ENCODE assay signal across 1 cellular context in the genomic region with DNA sequence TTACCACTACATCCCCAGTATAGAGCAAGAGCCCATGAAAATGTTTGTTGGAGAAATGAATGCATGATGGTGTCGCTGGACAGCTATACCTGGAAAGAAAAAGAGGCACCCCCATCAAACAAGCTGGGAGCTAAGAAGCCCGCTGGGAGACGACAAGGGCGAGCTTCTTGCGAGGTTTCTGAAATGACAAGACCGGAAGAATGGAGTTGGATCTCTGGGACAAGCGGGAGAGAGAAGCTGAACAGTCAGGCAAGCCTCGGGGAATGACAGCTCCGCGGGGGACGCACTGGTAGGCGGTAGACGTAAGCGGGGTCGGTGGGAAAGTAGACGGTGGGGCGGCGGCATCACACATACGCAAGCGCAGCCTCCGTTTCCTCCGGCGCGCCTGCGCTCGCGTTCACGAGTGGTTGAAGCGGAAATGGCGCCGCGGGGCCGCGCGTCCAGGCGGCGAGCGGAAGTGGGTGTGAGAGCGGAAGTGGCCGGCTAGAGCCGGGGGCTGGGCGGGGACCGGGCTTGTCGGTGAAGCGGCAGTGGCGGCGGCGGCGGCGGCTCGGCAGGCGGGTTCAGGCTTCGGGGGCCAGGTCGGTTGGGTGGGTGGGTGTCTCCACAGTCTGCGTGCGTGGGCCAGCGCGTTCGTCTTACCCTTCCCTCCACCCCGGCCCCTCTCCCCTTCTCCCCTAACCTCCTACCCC.
TF ChIP-seq lines count a peak whose summit lies in the region.

TSS of gene ARPC2 (plus strand) at position 516 of the 692 bp plus-strand sequence. CDS start 282 bp downstream, outside the sequence.

TF ChIP-seq in HepG2, 621 proteins besides CTCF, POLR2A, EP300 and RAD21 (continued from another document and continues in another):
- TF ChIP-seq ZNF317 (CRISPR knock-in tag; IDR thresholded peaks at IDR 0.05) (0 out of 2 replicates have a peak, but pooled peaks have one; percentile 72), ZSCAN21 (CRISPR knock-in tag; IDR thresholded peaks at IDR 0.05; ENCODE audit: borderline replicate concordance) (no peak), SP5 (CRISPR knock-in tag; IDR thresholded peaks at IDR 0.05; ENCODE audit: borderline replicate concordance, low read depth) (peak; percentile 41; the same call in 1 of the 2 replicates), ZFX (CRISPR knock-in tag; IDR thresholded peaks at IDR 0.05; ENCODE audit: low read depth) (peak; percentile 60), SALL2 (CRISPR knock-in tag; IDR thresholded peaks at IDR 0.05) (peak; percentile 36; the same call in 1 of the 2 replicates), SRSF1 (optimal IDR thresholded peaks at IDR 0.05; ENCODE audit: low read depth, low read length) (no peak), ELF4 (CRISPR knock-in tag; IDR thresholded peaks at IDR 0.05; ENCODE audit: borderline replicate concordance) (no peak), MNT (IDR thresholded peaks at IDR 0.05) (peak; percentile 57; the same call in 1 of the 2 replicates), SNRNP70 (IDR thresholded peaks at IDR 0.05; ENCODE audit: low read depth, low read length) (no peak), ZEB1 (IDR thresholded peaks at IDR 0.05; ENCODE audit: insufficient replicate concordance, low read depth) (no peak), YEATS2 (CRISPR knock-in tag; IDR thresholded peaks at IDR 0.05; ENCODE audit: borderline replicate concordance) (peak; percentile 82; the same call in 1 of the 2 replicates), SIN3B (IDR thresholded peaks at IDR 0.05; ENCODE audit: low read length) (0 out of 2 replicates have a peak, but pooled peaks have one; percentile 17), ZNF619 (CRISPR knock-in tag; IDR thresholded peaks at IDR 0.05) (peak; percentile 47; the same call in 1 of the 2 replicates), ZNF644 (CRISPR knock-in tag; IDR thresholded peaks at IDR 0.05; ENCODE audit: low read depth) (0 out of 2 replicates have a peak, but pooled peaks have one; percentile 9), ZNF230 (CRISPR knock-in tag; IDR thresholded peaks at IDR 0.05) (peak; percentile 69; the same call in 1 of the 2 replicates), ZNF333 (CRISPR knock-in tag; IDR thresholded peaks at IDR 0.05; ENCODE audit: borderline replicate concordance) (0 out of 2 replicates have a peak, but pooled peaks have one; percentile 66), ZNF784 (CRISPR knock-in tag; IDR thresholded peaks at IDR 0.05; ENCODE audit: borderline replicate concordance) (no peak), RCOR2 (CRISPR knock-in tag; IDR thresholded peaks at IDR 0.05) (0 out of 2 replicates have a peak, but pooled peaks have one; percentile 22), ZNF572 (CRISPR knock-in tag; IDR thresholded peaks at IDR 0.05) (no peak), KAT7 (CRISPR knock-in tag; IDR thresholded peaks at IDR 0.05; ENCODE audit: borderline replicate concordance) (peak; percentile 92; the same call in 1 of the 2 replicates), ZNF101 (CRISPR knock-in tag; IDR thresholded peaks at IDR 0.05; ENCODE audit: borderline replicate concordance, low read depth) (peak; percentile 38; the same call in 1 of the 2 replicates), ZNF614 (CRISPR knock-in tag; IDR thresholded peaks at IDR 0.05; ENCODE audit: borderline replicate concordance) (peak; percentile 50), ZNF335 (CRISPR knock-in tag; IDR thresholded peaks at IDR 0.05) (peak; percentile 74; the same call in 1 of the 2 replicates), MBNL3 (CRISPR knock-in tag; conservative IDR thresholded peaks at IDR 0.05) (no peak), KLF15 (CRISPR knock-in tag; IDR thresholded peaks at IDR 0.05; ENCODE audit: borderline replicate concordance) (peak; percentile 80; the same call in 1 of the 2 replicates), ZNF557 (CRISPR knock-in tag; IDR thresholded peaks at IDR 0.05) (peak; percentile 77; the same call in 1 of the 2 replicates), MTF2 (CRISPR knock-in tag; IDR thresholded peaks at IDR 0.05; ENCODE audit: borderline replicate concordance) (peak; percentile 38; the same call in 1 of the 2 replicates), MYC (CRISPR knock-in tag; IDR thresholded peaks at IDR 0.05; ENCODE audit: borderline replicate concordance) (peak; percentile 77; the same call in 1 of the 2 replicates), CBX1 (IDR thresholded peaks at IDR 0.05; ENCODE audit: low read depth) (peak; percentile 54), SAFB2 (CRISPR knock-in tag; IDR thresholded peaks at IDR 0.05; ENCODE audit: borderline replicate concordance, low read depth) (0 out of 2 replicates have a peak, but pooled peaks have one; percentile 82), ZNF484 (CRISPR knock-in tag; IDR thresholded peaks at IDR 0.05; ENCODE audit: borderline replicate concordance, low read depth) (no peak), BCL6 (CRISPR knock-in tag; IDR thresholded peaks at IDR 0.05) (peak; percentile 44), ARID5B (CRISPR knock-in tag; IDR thresholded peaks at IDR 0.05) (peak; percentile 72), NFYC (CRISPR knock-in tag; IDR thresholded peaks at IDR 0.05) (peak; percentile 14), ZMYM4 (CRISPR knock-in tag; IDR thresholded peaks at IDR 0.05) (0 out of 2 replicates have a peak, but pooled peaks have one; percentile 33), GFI1 (CRISPR knock-in tag; IDR thresholded peaks at IDR 0.05; ENCODE audit: borderline replicate concordance) (0 out of 2 replicates have a peak, but pooled peaks have one; percentile 13), ZNF776 (CRISPR knock-in tag; IDR thresholded peaks at IDR 0.05) (peak; percentile 74; the same call in 1 of the 2 replicates), GATA4 (IDR thresholded peaks at IDR 0.05; ENCODE audit: borderline replicate concordance, low read depth) (peak; percentile 31; the same call in 1 of the 2 replicates), MYPOP (CRISPR knock-in tag; IDR thresholded peaks at IDR 0.05) (peak; percentile 63; the same call in 1 of the 2 replicates), TGIF2 (CRISPR knock-in tag; IDR thresholded peaks at IDR 0.05) (peak; percentile 90; the same call in 1 of the 2 replicates), ZNF232 (CRISPR knock-in tag; IDR thresholded peaks at IDR 0.05; ENCODE audit: borderline replicate concordance) (peak; percentile 60; the same call in 1 of the 2 replicates), CAMTA2 (CRISPR knock-in tag; IDR thresholded peaks at IDR 0.05; ENCODE audit: borderline replicate concordance) (peak; percentile 70), BRD4 (CRISPR knock-in tag; IDR thresholded peaks at IDR 0.05) (peak; percentile 61; the same call in 1 of the 2 replicates), ZNF251 (CRISPR knock-in tag; IDR thresholded peaks at IDR 0.05) (0 out of 2 replicates have a peak, but pooled peaks have one; percentile 23), ZNF772 (CRISPR knock-in tag; IDR thresholded peaks at IDR 0.05) (peak; percentile 2; the same call in 1 of the 2 replicates), ZFP1 (CRISPR knock-in tag; IDR thresholded peaks at IDR 0.05) (peak; percentile 81; the same call in 1 of the 2 replicates), SMAD9 (CRISPR knock-in tag; IDR thresholded peaks at IDR 0.05) (peak; percentile 91; the same call in 1 of the 2 replicates)
- TF ChIP-seq, protein P1, sequence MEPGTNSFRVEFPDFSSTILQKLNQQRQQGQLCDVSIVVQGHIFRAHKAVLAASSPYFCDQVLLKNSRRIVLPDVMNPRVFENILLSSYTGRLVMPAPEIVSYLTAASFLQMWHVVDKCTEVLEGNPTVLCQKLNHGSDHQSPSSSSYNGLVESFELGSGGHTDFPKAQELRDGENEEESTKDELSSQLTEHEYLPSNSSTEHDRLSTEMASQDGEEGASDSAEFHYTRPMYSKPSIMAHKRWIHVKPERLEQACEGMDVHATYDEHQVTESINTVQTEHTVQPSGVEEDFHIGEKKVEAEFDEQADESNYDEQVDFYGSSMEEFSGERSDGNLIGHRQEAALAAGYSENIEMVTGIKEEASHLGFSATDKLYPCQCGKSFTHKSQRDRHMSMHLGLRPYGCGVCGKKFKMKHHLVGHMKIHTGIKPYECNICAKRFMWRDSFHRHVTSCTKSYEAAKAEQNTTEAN (CRISPR knock-in tag; conservative IDR thresholded peaks at IDR 0.05): peak; percentile 77
- TF ChIP-seq, protein P2, sequence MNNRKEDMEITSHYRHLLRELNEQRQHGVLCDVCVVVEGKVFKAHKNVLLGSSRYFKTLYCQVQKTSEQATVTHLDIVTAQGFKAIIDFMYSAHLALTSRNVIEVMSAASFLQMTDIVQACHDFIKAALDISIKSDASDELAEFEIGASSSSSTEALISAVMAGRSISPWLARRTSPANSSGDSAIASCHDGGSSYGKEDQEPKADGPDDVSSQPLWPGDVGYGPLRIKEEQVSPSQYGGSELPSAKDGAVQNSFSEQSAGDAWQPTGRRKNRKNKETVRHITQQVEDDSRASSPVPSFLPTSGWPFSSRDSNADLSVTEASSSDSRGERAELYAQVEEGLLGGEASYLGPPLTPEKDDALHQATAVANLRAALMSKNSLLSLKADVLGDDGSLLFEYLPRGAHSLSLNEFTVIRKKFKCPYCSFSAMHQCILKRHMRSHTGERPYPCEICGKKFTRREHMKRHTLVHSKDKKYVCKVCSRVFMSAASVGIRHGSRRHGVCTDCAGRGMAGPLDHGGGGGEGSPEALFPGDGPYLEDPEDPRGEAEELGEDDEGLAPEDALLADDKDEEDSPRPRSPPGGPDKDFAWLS (CRISPR knock-in tag; IDR thresholded peaks at IDR 0.05; ENCODE audit: borderline replicate concordance): no peak
- TF ChIP-seq, protein P3, sequence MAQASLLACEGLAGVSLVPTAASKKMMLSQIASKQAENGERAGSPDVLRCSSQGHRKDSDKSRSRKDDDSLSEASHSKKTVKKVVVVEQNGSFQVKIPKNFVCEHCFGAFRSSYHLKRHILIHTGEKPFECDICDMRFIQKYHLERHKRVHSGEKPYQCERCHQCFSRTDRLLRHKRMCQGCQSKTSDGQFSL (CRISPR knock-in tag; IDR thresholded peaks at IDR 0.05): peak; percentile 80
- TF ChIP-seq, protein P4, sequence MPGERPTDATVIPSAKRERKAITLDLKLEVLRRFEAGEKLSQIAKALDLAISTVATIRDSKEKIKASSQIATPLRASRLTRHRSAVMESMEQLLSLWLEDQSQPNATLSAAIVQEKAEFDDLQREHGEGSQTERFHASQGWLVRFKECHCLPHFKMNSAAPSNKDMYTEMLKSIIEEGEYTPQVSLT (CRISPR knock-in tag; IDR thresholded peaks at IDR 0.05; ENCODE audit: borderline replicate concordance, low read depth): peak; percentile 15; the same call in 1 of the 2 replicates
- TF ChIP-seq, protein P5, sequence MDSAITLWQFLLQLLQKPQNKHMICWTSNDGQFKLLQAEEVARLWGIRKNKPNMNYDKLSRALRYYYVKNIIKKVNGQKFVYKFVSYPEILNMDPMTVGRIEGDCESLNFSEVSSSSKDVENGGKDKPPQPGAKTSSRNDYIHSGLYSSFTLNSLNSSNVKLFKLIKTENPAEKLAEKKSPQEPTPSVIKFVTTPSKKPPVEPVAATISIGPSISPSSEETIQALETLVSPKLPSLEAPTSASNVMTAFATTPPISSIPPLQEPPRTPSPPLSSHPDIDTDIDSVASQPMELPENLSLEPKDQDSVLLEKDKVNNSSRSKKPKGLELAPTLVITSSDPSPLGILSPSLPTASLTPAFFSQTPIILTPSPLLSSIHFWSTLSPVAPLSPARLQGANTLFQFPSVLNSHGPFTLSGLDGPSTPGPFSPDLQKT (CRISPR knock-in tag; IDR thresholded peaks at IDR 0.05; ENCODE audit: borderline replicate concordance): peak; percentile 87; the same call in 1 of the 2 replicates
